8 cellular contexts compared by ENCODE assay signal in the genomic region with DNA sequence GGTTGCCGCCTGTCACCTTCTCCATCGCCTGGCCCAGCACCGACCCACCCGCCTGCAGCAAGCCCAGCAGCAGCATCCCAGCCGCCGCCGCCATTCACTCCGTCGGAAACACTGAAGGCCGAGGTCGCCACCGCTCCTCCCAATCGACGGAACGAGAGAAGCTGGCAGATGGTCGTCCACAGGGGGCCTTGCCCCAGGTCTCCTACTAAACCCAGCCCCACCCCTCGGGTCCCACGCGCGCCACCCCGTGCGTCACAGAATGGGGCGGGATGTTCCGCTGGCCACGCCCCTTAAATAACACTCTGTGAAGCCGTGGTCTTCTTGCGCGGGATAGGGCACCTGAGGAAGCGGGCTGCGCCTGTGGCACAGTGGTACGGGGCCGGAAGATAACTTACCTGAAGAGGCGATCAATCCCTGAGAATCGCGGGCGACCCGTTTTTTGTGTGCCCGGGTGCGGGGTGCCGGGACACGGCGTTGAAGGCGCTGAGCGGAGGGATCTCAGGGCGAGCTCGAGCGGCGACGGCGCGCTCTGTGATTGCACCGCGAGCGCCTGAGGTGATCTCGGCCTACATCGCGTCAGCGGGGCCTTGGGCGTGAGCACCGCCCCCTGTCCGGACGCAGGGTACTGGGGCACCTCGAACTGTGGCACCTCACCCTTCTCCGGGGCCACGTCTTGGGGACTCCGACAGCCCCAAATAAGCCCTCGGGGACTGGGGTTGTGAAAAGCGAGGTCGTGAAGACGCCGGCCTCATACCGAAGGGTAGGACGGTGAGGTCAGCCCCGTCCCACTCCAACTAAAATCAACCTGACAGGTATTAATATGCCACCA. TPM values are rescaled to one million over a fixed set of nuclear protein-coding genes. Genes with fewer than 3 reads are reported as not detected.
DNase-seq lines count a peak whose midpoint lies in the region; ATAC-seq and TF ChIP-seq lines count a peak whose summit lies in the region.

Gene CYP51A1, minus strand, starts transcription at position 207 of the 829 bp plus-strand sequence. Its CDS starts 113 bp downstream, at position 94.

- H3K4me2 ChIP-seq in mammary epithelial cell (ENCODE audit: insufficient read depth, low read depth, low read length), result peak within 1 kb of the TSS; percentile 82

- peak within 1 kb of the TSS; percentile 99 for H2AFZ ChIP-seq in mammary epithelial cell (ENCODE audit: low read depth, low read length)

- ATAC-seq in HG03175 (IDR thresholded peaks at IDR 0.05; ENCODE audit: unreplicated experiment), result peak; percentile 86

- CTCF ChIA-PET in mammary epithelial cell (lab: Charles Lee; ENCODE audit: low non-redundant PET), result no interaction called here

- DNase-seq in AG08395 (ENCODE audit: low spot score) (peak; percentile 95), NCI-H2227 treated with DMSO at 0.1 percent for 48 hours (lab: John Stamatoyannopoulos, UW) (peak; percentile 97), mammary epithelial cell (peak; percentile 93)

- H3K9me3 ChIP-seq in mammary epithelial cell (replicated peaks; ENCODE audit: insufficient read depth, low read length), result no peaks in the 10 kb centered on the region
- H3K9me3 ChIP-seq in iPS-20b (ENCODE audit: insufficient read depth, low read depth, low read length), result no peaks in the 10 kb centered on the region

- dilution Hi-C loops in mammary epithelial cell (cut with HindIII; ENCODE audit: low sequenced_read_pairs), result no loop called here

- H3K4me3 ChIP-seq in WI38 (ENCODE audit: low read depth, low read length) (peak within 1 kb of the TSS; percentile 88), mammary epithelial cell (replicated peaks in 1 of 3; ENCODE audit: insufficient read depth in 1 of 3, low read depth in 2 of 3, low read length in 3 of 3) (peak within 1 kb of the TSS; percentile 73 to 94 (median 81)), iPS-20b (ENCODE audit: low read length) (peak within 1 kb of the TSS; percentile 75), skin epidermis (peak within 1 kb of the TSS; percentile 74 to 98 (median 90))

- H3K27me3 ChIP-seq in mammary epithelial cell (ENCODE audit: insufficient read depth, low read length), result no peaks in the 10 kb centered on the region
- H3K27me3 ChIP-seq in iPS-20b (ENCODE audit: insufficient read depth, low read length), result no peaks in the 10 kb centered on the region

- H3K9ac ChIP-seq in mammary epithelial cell (ENCODE audit: insufficient read depth, low read length), result peak within 1 kb of the TSS; percentile 95
- H3K9ac ChIP-seq in iPS-20b (ENCODE audit: low read depth, low read length), result peak within 1 kb of the TSS; percentile 82

- H3K79me2 ChIP-seq in mammary epithelial cell (ENCODE audit: insufficient read depth, low read length), result peaks cover 50% of the 10 kb centered on the region

- in situ Hi-C loops in GM18951 (cut with MboI; ENCODE audit: low sequenced_read_pairs, unreplicated experiment), result no loop called here
- in situ Hi-C loops in mammary epithelial cell (cut with MboI; ENCODE audit: low sequenced_read_pairs in 2 of 2), result no loop called here

- no peak for TF ChIP-seq CTCF in WI38 (IDR thresholded peaks at IDR 0.05; ENCODE audit: low read depth, low read length)
- peak in 1 of 2 donors; percentile 11 for TF ChIP-seq CTCF in mammary epithelial cell (conservative IDR thresholded peaks at IDR 0.05 in 1 of 2, IDR thresholded peaks at IDR 0.05 in 1 of 2; ENCODE audit: extremely low read depth in 1 of 2, insufficient read depth in 1 of 2, low read depth in 1 of 2, low read length in 2 of 2)

- H4K20me1 ChIP-seq in mammary epithelial cell (ENCODE audit: insufficient read depth, low read length), result peaks cover 15% of the 10 kb centered on the region

- peaks cover 12% of the 10 kb centered on the region for H3K36me3 ChIP-seq in mammary epithelial cell (ENCODE audit: insufficient read depth, low read length)
- H3K36me3 ChIP-seq in iPS-20b (ENCODE audit: insufficient read depth, low read depth, low read length), result peaks cover 20% of the 10 kb centered on the region

- WGBS in mammary epithelial cell (ENCODE audit: low coverage, missing lambda C conversion rate), result 3% methylated on average over 41 of the region's 74 CpGs

- intact Hi-C loops in mammary epithelial cell (cut with micrococcal nuclease), result loop anchor here (2.0 to 5.0 kb wide), 4 partner anchors 44 to 312 kb away; partner anchors contain the start of genes AKAP9, ANKIB1, GATAD1 and KRIT1

- TF ChIP-seq POLR2A in GM18951 (IDR thresholded peaks at IDR 0.05; ENCODE audit: extremely low read depth, insufficient read depth, insufficient read length), result peak; percentile 92

- peaks cover 22% of the 10 kb centered on the region for H3K4me1 ChIP-seq in mammary epithelial cell (ENCODE audit: insufficient read depth, low read length)
- peaks cover 6% of the 10 kb centered on the region; the same call in 1 of the 2 replicates for H3K4me1 ChIP-seq in iPS-20b (ENCODE audit: insufficient read depth, low read length)

- peak within 1 kb of the TSS; percentile 95 for H3K27ac ChIP-seq in mammary epithelial cell (ENCODE audit: insufficient read depth, low read depth, low read length)
- peak within 1 kb of the TSS; percentile 78 for H3K27ac ChIP-seq in iPS-20b (ENCODE audit: low read length)
- peak within 1 kb of the TSS; percentile 72 to 98 (median 95) for H3K27ac ChIP-seq in skin epidermis

- BruUV-seq in mammary epithelial cell (replicated peaks; lab: Mats Ljungman, UMichigan), result no TSS peak

RNA-seq across cellular contexts. Expression of gene CYP51A1, which starts in this region (rescaled TPM):
- 100 to 1,000 TPM; 213 to 238 TPM for total RNA-seq in mammary epithelial cell
- 28.7 TPM for polyA plus RNA-seq in mammary epithelial cell
- 85.3 TPM for polyA minus RNA-seq in mammary epithelial cell

Comparison
In these comparisons a context has a peak if more than half of its experiments do, and no peak if none do; other contexts are left out.
1. Peak in every context shown above with its lines: DNase-seq, ATAC-seq, H3K4me3 ChIP-seq and H3K27ac ChIP-seq.